11 cellular contexts compared by ENCODE assay signal in genomic region chr10:35416628-35417625, GRCh38.
DNase-seq lines count a peak whose midpoint lies in the region; ATAC-seq, FAIRE-seq and TF ChIP-seq lines count a peak whose summit lies in the region.
"Had no signal": no experiment of that assay in that cellular context is flagged by ENCODE, and none has a peak within 500 bp of the region (broad histone marks: within the 10 kb centered on the region; RNA-seq: fewer than 3 reads in every experiment).

No MANE protein-coding gene starts in this region.

- POLR2A ChIA-PET in activated CD8-positive, alpha-beta T cell treated with anti-CD3 and anti-CD28 coated beads for 36 hours (lab: Charles Lee) = no interaction called here
- POLR2A ChIA-PET in activated CD8-positive, alpha-beta T cell treated with anti-CD3 and anti-CD28 coated beads, Interleukin-2, amount 10 ng/mL, durations not matched to agents 7 days and 5 days (lab: Charles Lee) = no interaction called here
- POLR2A ChIA-PET in endothelial cell of umbilical vein (lab: Charles Lee) = no interaction called here

- peaks cover 1% of the 10 kb centered on the region for H4K20me1 ChIP-seq in endothelial cell of umbilical vein (replicated peaks; ENCODE audit: control insufficient read depth, extremely low read depth, insufficient read depth, low read length)

- no peaks in the 10 kb centered on the region for H3K27me3 ChIP-seq in endothelial cell of umbilical vein (ENCODE audit: control insufficient read depth in 2 of 2, insufficient read depth in 2 of 2, low read length in 2 of 2)

- H3K27me3 Mint-ChIP-seq in activated CD8-positive, alpha-beta T cell treated with anti-CD3 and anti-CD28 coated beads for 36 hours = no peaks in the 10 kb centered on the region
- no peaks in the 10 kb centered on the region for H3K27me3 Mint-ChIP-seq in activated CD8-positive, alpha-beta T cell treated with anti-CD3 and anti-CD28 coated beads, Interleukin-2, amount 10 ng/mL, durations not matched to agents 7 days and 5 days (ENCODE audit: low read depth)
- H3K27me3 Mint-ChIP-seq: activated naive CD8-positive, alpha-beta T cell treated with anti-CD3 and anti-CD28 coated beads, Interleukin-2, amount 10 ng/mL, durations not matched to agents 7 days and 5 days had no signal

- peaks cover 56% of the 10 kb centered on the region for H3K4me1 ChIP-seq in endothelial cell of umbilical vein (ENCODE audit: control insufficient read depth, extremely low read depth, insufficient read depth, low read length)

- no peaks in the 10 kb centered on the region for H3K36me3 ChIP-seq in endothelial cell of umbilical vein (ENCODE audit: control insufficient read depth in 2 of 2, extremely low read depth in 1 of 2, insufficient read depth in 2 of 2, low read length in 2 of 2)

- no peak overlapping the region for H3K4me3 ChIP-seq in endothelial cell of umbilical vein (replicated peaks in 1 of 3; ENCODE audit: insufficient read depth in 1 of 3, low read depth in 1 of 3, low read length in 3 of 3)

- no peaks in the 10 kb centered on the region for H3K9me3 Mint-ChIP-seq in activated CD8-positive, alpha-beta T cell treated with anti-CD3 and anti-CD28 coated beads for 36 hours
- no peaks in the 10 kb centered on the region for H3K9me3 Mint-ChIP-seq in activated CD8-positive, alpha-beta T cell treated with anti-CD3 and anti-CD28 coated beads, Interleukin-2, amount 10 ng/mL, durations not matched to agents 7 days and 5 days (ENCODE audit: insufficient read depth)
- H3K9me3 Mint-ChIP-seq: activated naive CD8-positive, alpha-beta T cell treated with anti-CD3 and anti-CD28 coated beads, Interleukin-2, amount 10 ng/mL, durations not matched to agents 7 days and 5 days had no signal

- no peak for TF ChIP-seq POLR2A in endothelial cell of umbilical vein (IDR thresholded peaks at IDR 0.05; ENCODE audit: low read depth, low read length)

- peak; percentile 49 for FAIRE-seq in endothelial cell of umbilical vein (lab: Jason Lieb, UNC)

- peaks cover 86% of the 10 kb centered on the region for H3K79me2 ChIP-seq in endothelial cell of umbilical vein (ENCODE audit: control insufficient read depth, insufficient read depth, low read length)

- CTCF ChIA-PET in activated CD8-positive, alpha-beta T cell treated with anti-CD3 and anti-CD28 coated beads for 36 hours (lab: Charles Lee) = interaction anchor here (0.9 to 1.0 kb wide), 3 partner anchors 22 to 90 kb away, joined by 3 read pairs; no protein-coding TSS in a partner anchor
- CTCF ChIA-PET in activated CD8-positive, alpha-beta T cell treated with anti-CD3 and anti-CD28 coated beads, Interleukin-2, amount 10 ng/mL, durations not matched to agents 7 days and 5 days (lab: Charles Lee) = interaction anchor here (0.9 to 1.4 kb wide), 2 partner anchors 65 to 146 kb away, joined by 3 to 4 read pairs; no protein-coding TSS in a partner anchor
- CTCF ChIA-PET in endothelial cell of umbilical vein (lab: Charles Lee) = interaction anchor here (0.9 to 1.6 kb wide), 5 partner anchors 8 to 146 kb away, joined by 3 to 9 read pairs (median 4); no protein-coding TSS in a partner anchor

- H3K27ac Mint-ChIP-seq in activated CD8-positive, alpha-beta T cell treated with anti-CD3 and anti-CD28 coated beads for 36 hours = no peak overlapping the region
- no peak overlapping the region for H3K27ac Mint-ChIP-seq in activated CD8-positive, alpha-beta T cell treated with anti-CD3 and anti-CD28 coated beads, Interleukin-2, amount 10 ng/mL, durations not matched to agents 7 days and 5 days

- no peak overlapping the region for H3K4me2 ChIP-seq in endothelial cell of umbilical vein (ENCODE audit: insufficient read depth, low read length)

- no peak for ATAC-seq in activated CD8-positive, alpha-beta T cell treated with anti-CD3 and anti-CD28 coated beads for 36 hours
- no peak for ATAC-seq in activated CD8-positive, alpha-beta T cell treated with anti-CD3 and anti-CD28 coated beads, Interleukin-2, amount 10 ng/mL, durations not matched to agents 7 days and 5 days
- ATAC-seq in HG03175 (IDR thresholded peaks at IDR 0.05; ENCODE audit: unreplicated experiment) (no peak), GM19452 (IDR thresholded peaks at IDR 0.05; ENCODE audit: unreplicated experiment) (no peak)

- H3K4me3 Mint-ChIP-seq in activated CD8-positive, alpha-beta T cell treated with anti-CD3 and anti-CD28 coated beads for 36 hours = no peak overlapping the region
- H3K4me3 Mint-ChIP-seq in activated CD8-positive, alpha-beta T cell treated with anti-CD3 and anti-CD28 coated beads, Interleukin-2, amount 10 ng/mL, durations not matched to agents 7 days and 5 days = no peak overlapping the region
- H3K4me3 Mint-ChIP-seq: activated naive CD8-positive, alpha-beta T cell treated with anti-CD3 and anti-CD28 coated beads, Interleukin-2, amount 10 ng/mL, durations not matched to agents 7 days and 5 days had no signal

- H3K27ac ChIP-seq in endothelial cell of umbilical vein (ENCODE audit: insufficient read depth, low read depth, low read length) = no peak overlapping the region
- H3K27ac ChIP-seq: VCaP had no signal

- DNase-seq in activated CD8-positive, alpha-beta T cell treated with anti-CD3 and anti-CD28 coated beads for 36 hours = peak; percentile 8
- DNase-seq in activated CD8-positive, alpha-beta T cell treated with anti-CD3 and anti-CD28 coated beads, Interleukin-2, amount 10 ng/mL, durations not matched to agents 7 days and 5 days = no peak
- DNase-seq in NCI-H524 (lab: John Stamatoyannopoulos, UW) (peak; percentile 58 to 82), endothelial cell of umbilical vein (ENCODE audit: low read depth, low spot score) (peak; percentile 30), superior temporal gyrus (ENCODE audit: extremely low spot score) (peak; percentile 35)
- DNase-seq in stimulated activated CD4-positive, alpha-beta T cell treated with anti-CD3 and anti-CD28 coated beads, Interleukin-4, amount 100 ng/mL, for 1 hour = no peak
- DNase-seq: activated naive CD8-positive, alpha-beta T cell treated with anti-CD3 and anti-CD28 coated beads, Interleukin-2, amount 10 ng/mL, durations not matched to agents 7 days and 5 days; trophoblast cell had no signal

- no peaks in the 10 kb centered on the region for H3K9me1 ChIP-seq in endothelial cell of umbilical vein (replicated peaks; ENCODE audit: control insufficient read depth, extremely low read depth, insufficient read depth, low read length)

- H3K4me1 Mint-ChIP-seq in activated CD8-positive, alpha-beta T cell treated with anti-CD3 and anti-CD28 coated beads for 36 hours (ENCODE audit: low read depth) = peaks cover 44% of the 10 kb centered on the region
- H3K4me1 Mint-ChIP-seq in activated CD8-positive, alpha-beta T cell treated with anti-CD3 and anti-CD28 coated beads, Interleukin-2, amount 10 ng/mL, durations not matched to agents 7 days and 5 days (ENCODE audit: low read depth) = peaks cover 13% of the 10 kb centered on the region

- dilution Hi-C loops in endothelial cell of umbilical vein (cut with MboI; ENCODE audit: extremely low pct_ligation_motif_present, low sequenced_read_pairs) = no loop called here

- BruUV-seq in endothelial cell of umbilical vein (replicated peaks; lab: Mats Ljungman, UMichigan) = no TSS peak

- no peaks in the 10 kb centered on the region for H3K36me3 Mint-ChIP-seq in activated CD8-positive, alpha-beta T cell treated with anti-CD3 and anti-CD28 coated beads for 36 hours (ENCODE audit: low read depth)
- no peaks in the 10 kb centered on the region for H3K36me3 Mint-ChIP-seq in activated CD8-positive, alpha-beta T cell treated with anti-CD3 and anti-CD28 coated beads, Interleukin-2, amount 10 ng/mL, durations not matched to agents 7 days and 5 days (ENCODE audit: low read depth)
- H3K36me3 Mint-ChIP-seq: activated naive CD8-positive, alpha-beta T cell treated with anti-CD3 and anti-CD28 coated beads, Interleukin-2, amount 10 ng/mL, durations not matched to agents 7 days and 5 days had no signal

- intact Hi-C loops in activated CD8-positive, alpha-beta T cell treated with anti-CD3 and anti-CD28 coated beads for 36 hours (cut with micrococcal nuclease) = no loop called here
- intact Hi-C loops in endothelial cell of umbilical vein (cut with micrococcal nuclease) = no loop called here

- no peak overlapping the region for H2AFZ ChIP-seq in endothelial cell of umbilical vein (ENCODE audit: low read depth, low read length)

- no peak overlapping the region for H3K9ac ChIP-seq in endothelial cell of umbilical vein (replicated peaks; ENCODE audit: extremely low read depth, insufficient read depth, low read length)

- H3K9me3 ChIP-seq in endothelial cell of umbilical vein (replicated peaks; ENCODE audit: control insufficient read depth, insufficient read depth, low read length) = no peaks in the 10 kb centered on the region

- no peak for TF ChIP-seq CTCF in activated CD8-positive, alpha-beta T cell treated with anti-CD3 and anti-CD28 coated beads for 36 hours (IDR thresholded peaks at IDR 0.05)
- TF ChIP-seq CTCF in endothelial cell of umbilical vein (IDR thresholded peaks at IDR 0.05; ENCODE audit: extremely low read depth in 1 of 2, insufficient read depth in 1 of 2, low read depth in 1 of 2, low read length in 2 of 2) = no peak

TF ChIP-seq in endothelial cell of umbilical vein, 7 proteins besides CTCF, POLR2A, EP300 and RAD21:
- TF ChIP-seq MAX (IDR thresholded peaks at IDR 0.05; ENCODE audit: insufficient read depth, insufficient read length) (no peak), FOS (IDR thresholded peaks at IDR 0.05; ENCODE audit: borderline replicate concordance, insufficient read depth, low read length) (no peak), POLR2AphosphoS5 (IDR thresholded peaks at IDR 0.05; ENCODE audit: insufficient read depth, low read depth, low read length) (no peak), GATA2 (IDR thresholded peaks at IDR 0.05; ENCODE audit: insufficient read depth, insufficient read length, low read depth, low read length) (no peak), MYC (IDR thresholded peaks at IDR 0.05; ENCODE audit: low read depth, low read length) (no peak)

Comparison
In these comparisons a context has a peak if more than half of its experiments do, and no peak if none do; other contexts are left out.
1. DNase-seq: peak in activated CD8-positive, alpha-beta T cell treated with anti-CD3 and anti-CD28 coated beads for 36 hours (single experiment), NCI-H524 (2 of 2), endothelial cell of umbilical vein (single experiment) and superior temporal gyrus (single experiment); none in activated CD8-positive, alpha-beta T cell treated with anti-CD3 and anti-CD28 coated beads, Interleukin-2, amount 10 ng/mL, durations not matched to agents 7 days and 5 days (single experiment) and stimulated activated CD4-positive, alpha-beta T cell treated with anti-CD3 and anti-CD28 coated beads, Interleukin-4, amount 100 ng/mL, for 1 hour (single experiment).